ENCODE assay signal across 8 cellular contexts in genomic region chr16:424623-425081, GRCh38. TPM values are rescaled to one million over a fixed set of nuclear protein-coding genes. Genes with fewer than 3 reads are reported as not detected.
A peak's percentile ranks its signal among the peaks of the same experiment; 100 is the strongest.
DNase-seq lines count a peak whose midpoint lies in the region; ATAC-seq and TF ChIP-seq lines count a peak whose summit lies in the region.

No MANE protein-coding gene starts in this region.

- H4K20me1 ChIP-seq in OCI-LY3 (ENCODE audit: insufficient read depth, low read length): peaks cover 17% of the 10 kb centered on the region

- H2AFZ ChIP-seq in OCI-LY3 (ENCODE audit: low read depth, low read length): peak overlapping the region; percentile 52

- no peak for TF ChIP-seq CTCF in OCI-LY3 (IDR thresholded peaks at IDR 0.05; ENCODE audit: low read depth, low read length)

- WGBS in ectodermal cell, 2 experiments: 14 to 16% methylated on average over 31 of the region's 31 CpGs

- H3K9me3 ChIP-seq in OCI-LY3 (ENCODE audit: insufficient read depth, low read length): no peaks in the 10 kb centered on the region
- no peaks in the 10 kb centered on the region for H3K9me3 ChIP-seq in ectodermal cell (ENCODE audit: control insufficient read depth, low read length)
- H3K9me3 ChIP-seq in mucosa of rectum (ENCODE audit: control insufficient read depth in 2 of 2, low read length in 2 of 2): no peaks in the 10 kb centered on the region

- H3K4me3 ChIP-seq in GM08714 (ENCODE audit: low read length) (peak overlapping the region; percentile 70; the same call in 1 of the 2 replicates), OCI-LY3 (ENCODE audit: low read length) (peak overlapping the region; percentile 97), ectodermal cell (ENCODE audit: insufficient read depth, low read depth, low read length) (peak overlapping the region; percentile 84), mucosa of rectum (ENCODE audit: low read length in 2 of 2) (peak overlapping the region; percentile 75 to 77)

- H3K27ac ChIP-seq in OCI-LY3 (ENCODE audit: low read length) (no peak overlapping the region), ectodermal cell (ENCODE audit: insufficient read depth, low read depth, low read length, poor library complexity, severe bottlenecking) (no peak overlapping the region), mucosa of rectum (ENCODE audit: low read depth in 2 of 2, low read length in 2 of 2) (peak overlapping the region; percentile 64 to 84)

- H3K79me2 ChIP-seq in OCI-LY3 (ENCODE audit: low read length): peaks cover 27% of the 10 kb centered on the region

- H3K4me2 ChIP-seq in OCI-LY3 (ENCODE audit: low read length): peak overlapping the region; percentile 87

- H3K36me3 ChIP-seq in OCI-LY3 (replicated peaks; ENCODE audit: low read depth, low read length): peaks cover 4% of the 10 kb centered on the region
- no peaks in the 10 kb centered on the region for H3K36me3 ChIP-seq in ectodermal cell (ENCODE audit: control insufficient read depth, insufficient read depth, low read length)
- no peaks in the 10 kb centered on the region for H3K36me3 ChIP-seq in mucosa of rectum (ENCODE audit: control insufficient read depth in 2 of 2, insufficient read depth in 2 of 2, low read length in 2 of 2)

- H3K27me3 ChIP-seq in OCI-LY3 (ENCODE audit: low read depth, low read length): peaks cover 11% of the 10 kb centered on the region
- peaks cover 39% of the 10 kb centered on the region for H3K27me3 ChIP-seq in ectodermal cell (ENCODE audit: control insufficient read depth, insufficient read depth, low read length, poor library complexity, severe bottlenecking)
- peaks cover 2 to 9% of the 10 kb centered on the region in 2 donors for H3K27me3 ChIP-seq in mucosa of rectum (ENCODE audit: control insufficient read depth in 2 of 2, insufficient read depth in 2 of 2, low read length in 2 of 2)

- no peak for DNase-seq in NCI-H2196 (lab: John Stamatoyannopoulos, UW; ENCODE audit: unreplicated experiment)
- no peak for DNase-seq in cerebellar nuclear complex (lab: John Stamatoyannopoulos, UW)

- ATAC-seq in GM19324 (IDR thresholded peaks at IDR 0.05; ENCODE audit: low FRiP score, unreplicated experiment) (no peak), GM19397 (IDR thresholded peaks at IDR 0.05; ENCODE audit: unreplicated experiment) (no peak)

- H3K4me1 ChIP-seq in OCI-LY3 (ENCODE audit: low read length) (peaks cover 17% of the 10 kb centered on the region), ectodermal cell (ENCODE audit: control insufficient read depth, insufficient read depth, low read length) (peaks cover 16% of the 10 kb centered on the region), mucosa of rectum (ENCODE audit: control insufficient read depth in 2 of 2, insufficient read depth in 2 of 2, low read length in 2 of 2) (peaks cover 11 to 24% of the 10 kb centered on the region in 2 donors)

- H3K9ac ChIP-seq in OCI-LY3 (ENCODE audit: low read length) (peak overlapping the region; percentile 34), mucosa of rectum (ENCODE audit: low read depth in 1 of 2, low read length in 2 of 2) (peak overlapping the region; percentile 15 to 78)

RNA-seq across cellular contexts. Expression of gene RAB11FIP3, which starts 0.8 kb away (rescaled TPM):
- 44.0 TPM for polyA plus RNA-seq in ectodermal cell (2013, experiment 1 of 4)
- polyA plus RNA-seq in ectodermal cell (2013, experiment 2 of 4): 47.1 TPM
- 32.4 TPM for polyA plus RNA-seq in ectodermal cell (2013, experiment 3 of 4)
- polyA plus RNA-seq in ectodermal cell (2013, experiment 4 of 4): 33.1 TPM

RNA-seq across cellular contexts. Expression of gene DECR2, which starts 23.0 kb away (rescaled TPM):
- 27.4 TPM for polyA plus RNA-seq in ectodermal cell (2013, experiment 1 of 4)
- 28.0 TPM for polyA plus RNA-seq in ectodermal cell (2013, experiment 2 of 4)
- 25.3 TPM for polyA plus RNA-seq in ectodermal cell (2013, experiment 3 of 4)
- polyA plus RNA-seq in ectodermal cell (2013, experiment 4 of 4): 27.1 TPM

RNA-seq across cellular contexts. Expression of gene NME4, which starts 27.7 kb away (rescaled TPM):
- 279 TPM for polyA plus RNA-seq in ectodermal cell (2013, experiment 1 of 4)
- 259 TPM for polyA plus RNA-seq in ectodermal cell (2013, experiment 2 of 4)
- polyA plus RNA-seq in ectodermal cell (2013, experiment 3 of 4): 305 TPM
- 341 TPM for polyA plus RNA-seq in ectodermal cell (2013, experiment 4 of 4)

RNA-seq across cellular contexts. Expression of gene PGAP6, which starts 42.9 kb away (rescaled TPM):
- polyA plus RNA-seq in ectodermal cell (2013, experiment 1 of 4): 46.1 TPM
- polyA plus RNA-seq in ectodermal cell (2013, experiment 2 of 4): 43.0 TPM
- polyA plus RNA-seq in ectodermal cell (2013, experiment 3 of 4): 35.2 TPM
- polyA plus RNA-seq in ectodermal cell (2013, experiment 4 of 4): 37.4 TPM

RNA-seq across cellular contexts. Expression of gene MRPL28, which starts 54.3 kb away (rescaled TPM):
- 86.3 TPM for polyA plus RNA-seq in ectodermal cell (2013, experiment 1 of 4)
- polyA plus RNA-seq in ectodermal cell (2013, experiment 2 of 4): 87.0 TPM
- 68.8 TPM for polyA plus RNA-seq in ectodermal cell (2013, experiment 3 of 4)
- polyA plus RNA-seq in ectodermal cell (2013, experiment 4 of 4): 81.9 TPM

Comparison
In these comparisons a context has a peak if more than half of its experiments do, and no peak if none do; other contexts are left out.
1. H3K27ac ChIP-seq: peak in mucosa of rectum (2 of 2); none in OCI-LY3 (single experiment) and ectodermal cell (single experiment).
2. Peak in every context shown above with its lines, with median percentiles within 50 percentile points of each other: H3K4me3 ChIP-seq.